Comparison of ENCODE assay signal across 5 cellular contexts in genomic region chr16:65226077-65226476, GRCh38.
"Had no signal": no experiment of that assay in that cellular context is flagged by ENCODE, and none has a peak within 500 bp of the region (broad histone marks: within the 10 kb centered on the region; RNA-seq: fewer than 3 reads in every experiment).

No MANE protein-coding gene starts in this region.

- H3K4me3 Mint-ChIP-seq: H9 had no signal

- ATAC-seq: K562 had no signal

- H3K9me3 Mint-ChIP-seq: H9 had no signal

- H3K27ac Mint-ChIP-seq: H9 had no signal

- DNase-seq: GOT3, H9, HCEC 1CT, IMR-90 had no signal

- H3K4me3 ChIP-seq: K562 had no signal
